ENCODE assay signal across 8 cellular contexts in genomic region chr7:100489824-100490223, GRCh38. TPM values are rescaled to one million over a fixed set of nuclear protein-coding genes. Genes with fewer than 3 reads are reported as not detected.
A peak's percentile ranks its signal among the peaks of the same experiment; 100 is the strongest.
DNase-seq lines count a peak whose midpoint lies in the region; ATAC-seq and TF ChIP-seq lines count a peak whose summit lies in the region.

No MANE protein-coding gene starts in this region.

- H3K9me3 ChIP-seq in BE2C (no peaks in the 10 kb centered on the region), spleen (no peaks in the 10 kb centered on the region)

- H3K27ac ChIP-seq in GM23338 (ENCODE audit: low read depth), result no peak overlapping the region
- peak overlapping the region; percentile 51 for H3K27ac ChIP-seq in substantia nigra (ENCODE audit: low read depth, low read length, poor library complexity, severe bottlenecking)
- no peak overlapping the region for H3K27ac ChIP-seq in spleen

- DNase-seq in BE2C (peak; percentile 99), GM23338 (ENCODE audit: low spot score) (peak; percentile 98), NCI-H2196 treated with DMSO at 0.1 percent for 48 hours (lab: John Stamatoyannopoulos, UW; ENCODE audit: unreplicated experiment) (peak; percentile 96), WTC11 (ENCODE audit: low spot score) (peak; percentile 85), glutamatergic neuron (peak; percentile 92), substantia nigra (lab: John Stamatoyannopoulos, UW) (peak in 48 of 49 donors; percentile 27 to 96 (median 84)), spleen (no peak)

- H3K79me2 ChIP-seq in GM23338 (replicated peaks; ENCODE audit: insufficient read depth), result no peaks in the 10 kb centered on the region

- H3K4me3 Mint-ChIP-seq in GM23338 (no peak overlapping the region), WTC11 (no peak overlapping the region), glutamatergic neuron (ENCODE audit: unreplicated experiment) (peak overlapping the region; percentile 82)

- WGBS in spleen, 5 donors, result 50 to 65% (median 53%) methylated on average over 9 of the region's 9 CpGs

- 0 out of 2 replicates have a peak, but pooled peaks cover 3% of the 10 kb centered on the region for H3F3A ChIP-seq in GM23338 (replicated peaks; ENCODE audit: low read depth)

- H3K36me3 Mint-ChIP-seq in GM23338 (ENCODE audit: low read depth), result no peaks in the 10 kb centered on the region; the same call in 2 of the 3 replicates
- H3K36me3 Mint-ChIP-seq in WTC11, result no peaks in the 10 kb centered on the region
- no peaks in the 10 kb centered on the region for H3K36me3 Mint-ChIP-seq in glutamatergic neuron (ENCODE audit: unreplicated experiment)

- no peak overlapping the region for H3K4me2 ChIP-seq in GM23338

- ATAC-seq in GM23338 (peak; percentile 61), WTC11 (peak; percentile 63), GM21723 (IDR thresholded peaks at IDR 0.05; ENCODE audit: unreplicated experiment) (no peak)

- POLR2A ChIA-PET in WTC11 (lab: Charles Lee), result interaction anchor here (1.1 to 1.4 kb wide), 2 partner anchors 20 to 52 kb away, joined by 3 read pairs; no protein-coding TSS in a partner anchor

- intact Hi-C loops in spleen (cut with DNase I; ENCODE audit: low total_unique reads), result no loop called here

- H3K27me3 ChIP-seq in BE2C (no peaks in the 10 kb centered on the region), GM23338 (ENCODE audit: insufficient read depth) (peaks cover 10% of the 10 kb centered on the region), spleen (replicated peaks in 1 of 7) (peaks cover 0 to 26% (median 0%) of the 10 kb centered on the region in 7 donors)

- CTCF ChIA-PET in WTC11 (lab: Charles Lee), result interaction anchor here (0.9 to 3.2 kb wide), 18 partner anchors 12 to 588 kb away, joined by 3 to 17 read pairs (median 4); partner anchors contain the start of genes AGFG2, FBXO24, LRCH4 and MOSPD3

- TF ChIP-seq POLR2A in spleen (IDR thresholded peaks at IDR 0.05), result no peak

- peaks cover 30% of the 10 kb centered on the region for H3K27me3 Mint-ChIP-seq in GM23338 (ENCODE audit: insufficient read depth, low read depth, poor library complexity)
- peaks cover 17% of the 10 kb centered on the region for H3K27me3 Mint-ChIP-seq in WTC11 (ENCODE audit: low read depth)
- H3K27me3 Mint-ChIP-seq in glutamatergic neuron (ENCODE audit: unreplicated experiment), result peaks cover 5% of the 10 kb centered on the region

- no peaks in the 10 kb centered on the region for H3K9me2 ChIP-seq in GM23338 (ENCODE audit: insufficient read depth)

- H3K4me1 Mint-ChIP-seq in GM23338 (peaks cover 31% of the 10 kb centered on the region), WTC11 (peaks cover 36% of the 10 kb centered on the region), glutamatergic neuron (ENCODE audit: low read depth, unreplicated experiment) (peaks cover 15% of the 10 kb centered on the region)

- peaks cover 18% of the 10 kb centered on the region for H3K4me1 ChIP-seq in BE2C
- H3K4me1 ChIP-seq in GM23338 (ENCODE audit: insufficient read depth), result peaks cover 18% of the 10 kb centered on the region
- peaks cover 8 to 36% (median 14%) of the 10 kb centered on the region in 6 donors for H3K4me1 ChIP-seq in spleen

- no peaks in the 10 kb centered on the region for H3K9me3 Mint-ChIP-seq in GM23338
- H3K9me3 Mint-ChIP-seq in WTC11, result no peaks in the 10 kb centered on the region
- H3K9me3 Mint-ChIP-seq in glutamatergic neuron (ENCODE audit: unreplicated experiment), result peaks cover 1% of the 10 kb centered on the region

- no peaks in the 10 kb centered on the region for H3K36me3 ChIP-seq in BE2C
- H3K36me3 ChIP-seq in GM23338 (ENCODE audit: insufficient read depth), result no peaks in the 10 kb centered on the region
- H3K36me3 ChIP-seq in spleen, result no peaks in the 10 kb centered on the region

- H3K27ac Mint-ChIP-seq in GM23338 (peak overlapping the region; percentile 39; the same call in 1 of the 2 replicates), WTC11 (no peak overlapping the region), glutamatergic neuron (ENCODE audit: unreplicated experiment) (peak overlapping the region; percentile 76)

- H4K20me1 ChIP-seq in GM23338 (replicated peaks; ENCODE audit: insufficient read depth), result no peaks in the 10 kb centered on the region

- no peak; the same call in 1 of the 2 replicates for TF ChIP-seq CTCF in BE2C (IDR thresholded peaks at IDR 0.05; ENCODE audit: low read depth, low read length)
- TF ChIP-seq CTCF in GM23338 (conservative IDR thresholded peaks at IDR 0.05; ENCODE audit: low read depth in 2 of 2), result 0 out of 4 replicates have a peak, but pooled peaks of 1 of the 2 experiments have one; percentile 7
- TF ChIP-seq CTCF in WTC11 (IDR thresholded peaks at IDR 0.05), result no peak
- no peak for TF ChIP-seq CTCF in glutamatergic neuron (IDR thresholded peaks at IDR 0.05; ENCODE audit: partially characterized antibody, unreplicated experiment)
- TF ChIP-seq CTCF in spleen (IDR thresholded peaks at IDR 0.05 in 8 of 11, conservative IDR thresholded peaks at IDR 0.05 in 3 of 11), result no peak

- H3K4me3 ChIP-seq in BE2C (ENCODE audit: low read depth, low read length), result peak overlapping the region; percentile 33; the same call in 1 of the 2 replicates
- no peak overlapping the region for H3K4me3 ChIP-seq in GM23338
- no peak overlapping the region for H3K4me3 ChIP-seq in spleen

- H2AFZ ChIP-seq in GM23338, result no peak overlapping the region

TF ChIP-seq in GM23338, 12 proteins besides CTCF, POLR2A, EP300 and RAD21 (continues in another document):
- no peak for TF ChIP-seq STAT1 (IDR thresholded peaks at IDR 0.05; ENCODE audit: unreplicated experiment)
- no peak for TF ChIP-seq EZH2 (IDR thresholded peaks at IDR 0.05; ENCODE audit: low read depth, unreplicated experiment)
- TF ChIP-seq CREB1 (CRISPR knock-in tag; IDR thresholded peaks at IDR 0.05; ENCODE audit: low read depth), result no peak
- no peak for TF ChIP-seq JUNB (IDR thresholded peaks at IDR 0.05; ENCODE audit: unreplicated experiment)
- no peak for TF ChIP-seq ZNF114 (CRISPR knock-in tag; IDR thresholded peaks at IDR 0.05)
- no peak for TF ChIP-seq NANOG (IDR thresholded peaks at IDR 0.05; ENCODE audit: borderline replicate concordance)

TF ChIP-seq in WTC11, 78 proteins besides CTCF, POLR2A, EP300 and RAD21 (continues in another document):
- TF ChIP-seq KAT7 (CRISPR knock-in tag; IDR thresholded peaks at IDR 0.05; ENCODE audit: borderline replicate concordance) (no peak), PRRX2 (CRISPR knock-in tag; IDR thresholded peaks at IDR 0.05) (no peak), FOXP1 (CRISPR knock-in tag; IDR thresholded peaks at IDR 0.05; ENCODE audit: borderline replicate concordance) (no peak), TEAD1 (CRISPR knock-in tag; IDR thresholded peaks at IDR 0.05) (no peak), ATF2 (CRISPR knock-in tag; IDR thresholded peaks at IDR 0.05; ENCODE audit: borderline replicate concordance, low read depth) (no peak), NR1H2 (CRISPR knock-in tag; IDR thresholded peaks at IDR 0.05) (no peak)

RNA-seq across cellular contexts. Expression of gene NYAP1, which starts 6.1 kb away (rescaled TPM):
- polyA plus RNA-seq in BE2C (2012; ENCODE audit: insufficient read depth, insufficient read length, low read depth), result 24.9 TPM
- 2.3 and 4.9 TPM in 2 replicates for total RNA-seq in GM23338 (2014; rRNA removed; shearing (Covaris generic))
- polyA plus RNA-seq in GM23338 (2016; fragmentation: Nextera tagmentation; extraction: Ambion mirVana), result 0.19 and 0.49 TPM in 2 replicates
- 6.2 to 7.6 TPM (median 6.7 TPM) in 3 replicates for total RNA-seq in WTC11 (2021)
- total RNA-seq in glutamatergic neuron (ENCODE audit: unreplicated experiment), result 36.6 TPM
- total RNA-seq in spleen, result 1 to 10 TPM in 3 of 7 donors, under 1 TPM in 3, not detected in 1; 0.32 to 2.1 (median 1.2) TPM
- polyA plus RNA-seq in spleen, result under 1 TPM; 0.07 to 0.54 (median 0.14) TPM

RNA-seq across cellular contexts. Expression of gene TSC22D4, which starts 10.8 kb away (rescaled TPM):
- 239 TPM for polyA plus RNA-seq in BE2C (2012; ENCODE audit: insufficient read depth, insufficient read length, low read depth)
- total RNA-seq in GM23338 (2014; rRNA removed; shearing (Covaris generic)), result 22.6 and 24.9 TPM in 2 replicates
- 14.6 and 16.4 TPM in 2 replicates for polyA plus RNA-seq in GM23338 (2016; fragmentation: Nextera tagmentation; extraction: Ambion mirVana)
- 27.5 to 34.5 TPM (median 29.7 TPM) in 3 replicates for total RNA-seq in WTC11 (2021)
- 39.6 TPM for total RNA-seq in glutamatergic neuron (ENCODE audit: unreplicated experiment)
- total RNA-seq in spleen, result 100 to 1,000 TPM in 3 of 7 donors, 10 to 100 TPM in 4; 67.1 to 119 (median 98.8) TPM
- 100 to 1,000 TPM in 1 of 3 donors, 10 to 100 TPM in 2; 57.2 to 105 (median 83.9) TPM for polyA plus RNA-seq in spleen

RNA-seq across cellular contexts. Expression of gene SPACDR, which starts 25.8 kb away (rescaled TPM):
- polyA plus RNA-seq in BE2C (2012; ENCODE audit: insufficient read depth, insufficient read length, low read depth), result 0.45 TPM
- total RNA-seq in GM23338 (2014; rRNA removed; shearing (Covaris generic)), result 0.52 TPM in 1 of 2 replicates, not detected in the other
- polyA plus RNA-seq in GM23338 (2016; fragmentation: Nextera tagmentation; extraction: Ambion mirVana), result 0.42 TPM in 1 of 2 replicates, not detected in the other
- total RNA-seq in WTC11 (2021), result 0.33 to 0.48 TPM (median 0.39 TPM) in 3 replicates
- total RNA-seq in glutamatergic neuron (ENCODE audit: unreplicated experiment), result 1.7 TPM
- total RNA-seq in spleen, result 1 to 10 TPM in 5 of 7 donors, not detected in 2; 1.3 to 4.6 (median 1.9) TPM
- 1 to 10 TPM in 2 of 3 donors, under 1 TPM in 1; 0.65 to 2.1 (median 1.2) TPM for polyA plus RNA-seq in spleen

RNA-seq across cellular contexts. Expression of gene AGFG2, which starts 49.2 kb away (rescaled TPM):
- 17.0 TPM for polyA plus RNA-seq in BE2C (2012; ENCODE audit: insufficient read depth, insufficient read length, low read depth)
- 2.4 and 8.9 TPM in 2 replicates for total RNA-seq in GM23338 (2014; rRNA removed; shearing (Covaris generic))
- polyA plus RNA-seq in GM23338 (2016; fragmentation: Nextera tagmentation; extraction: Ambion mirVana), result 2.2 and 2.3 TPM in 2 replicates
- total RNA-seq in WTC11 (2021), result 6.4 to 7.4 TPM (median 7.4 TPM) in 3 replicates
- total RNA-seq in glutamatergic neuron (ENCODE audit: unreplicated experiment), result 5.7 TPM
- 100 to 1,000 TPM in 1 of 7 donors, 10 to 100 TPM in 6; 28.2 to 110 (median 52.3) TPM for total RNA-seq in spleen
- 10 to 100 TPM; 14.2 to 57.1 (median 17.4) TPM for polyA plus RNA-seq in spleen

RNA-seq across cellular contexts. Expression of gene PPP1R35, which starts 53.5 kb away (rescaled TPM):
- 138 TPM for polyA plus RNA-seq in BE2C (2012; ENCODE audit: insufficient read depth, insufficient read length, low read depth)
- total RNA-seq in GM23338 (2014; rRNA removed; shearing (Covaris generic)), result 47.8 and 58.9 TPM in 2 replicates
- 89.3 and 106 TPM in 2 replicates for polyA plus RNA-seq in GM23338 (2016; fragmentation: Nextera tagmentation; extraction: Ambion mirVana)
- 85.9 to 90.8 TPM (median 88.3 TPM) in 3 replicates for total RNA-seq in WTC11 (2021)
- total RNA-seq in glutamatergic neuron (ENCODE audit: unreplicated experiment), result 24.1 TPM
- total RNA-seq in spleen, result 10 to 100 TPM; 46.7 to 63.8 (median 57.7) TPM
- polyA plus RNA-seq in spleen, result 100 to 1,000 TPM in 2 of 3 donors, 10 to 100 TPM in 1; 87.6 to 111 (median 111) TPM
